25 cellular contexts compared by ENCODE assay signal in genomic region chr1:65393928-65394327, GRCh38. TPM values are rescaled to one million over a fixed set of nuclear protein-coding genes. Genes with fewer than 3 reads are reported as not detected.
A peak's percentile ranks its signal among the peaks of the same experiment; 100 is the strongest.
DNase-seq lines count a peak whose midpoint lies in the region; ATAC-seq and TF ChIP-seq lines count a peak whose summit lies in the region.
"Had no signal": no experiment of that assay in that cellular context is flagged by ENCODE, and none has a peak within 500 bp of the region (broad histone marks: within the 10 kb centered on the region; RNA-seq: fewer than 3 reads in every experiment).

No MANE protein-coding gene starts in this region.

- POLR2A ChIA-PET in activated CD4-positive, alpha-beta T cell treated with anti-CD3 and anti-CD28 coated beads, Interleukin-2, amount 10 ng/mL, durations not matched to agents 7 days and 5 days (lab: Charles Lee) = interaction anchor here (0.7 kb wide), 1 partner anchor 418 kb away, joined by 4 read pairs; no protein-coding TSS in a partner anchor

- no peaks in the 10 kb centered on the region for H3K27me3 ChIP-seq in esophagus squamous epithelium
- H3K27me3 ChIP-seq: adrenal gland, heart right ventricle, tibial artery, vagina had no signal

- H3K36me3 ChIP-seq in esophagus squamous epithelium = no peaks in the 10 kb centered on the region
- H3K36me3 ChIP-seq: prostate gland, vagina had no signal

- peaks cover 16% of the 10 kb centered on the region for H3K36me3 Mint-ChIP-seq in activated CD4-positive, alpha-beta T cell treated with anti-CD3 and anti-CD28 coated beads, Interleukin-2, amount 10 ng/mL, durations not matched to agents 7 days and 5 days (ENCODE audit: low read depth)
- no peaks in the 10 kb centered on the region for H3K36me3 Mint-ChIP-seq in T-helper 17 cell (ENCODE audit: low read depth)
- H3K36me3 Mint-ChIP-seq in activated naive CD8-positive, alpha-beta T cell treated with anti-CD3 and anti-CD28 coated beads, Interleukin-2, amount 50 U/mL, for 24 hours (ENCODE audit: low read depth) = peaks cover 2% of the 10 kb centered on the region

- no peak for TF ChIP-seq CTCF in esophagus squamous epithelium (IDR thresholded peaks at IDR 0.05)

- H3K4me1 ChIP-seq in esophagus squamous epithelium = no peaks in the 10 kb centered on the region
- H3K4me1 ChIP-seq: A549, adrenal gland, prostate gland, tibial artery, vagina had no signal

- ATAC-seq in GM21367 (IDR thresholded peaks at IDR 0.05; ENCODE audit: unreplicated experiment) (peak; percentile 10), T-helper 17 cell (no peak)
- no peak for ATAC-seq in activated naive CD8-positive, alpha-beta T cell treated with anti-CD3 and anti-CD28 coated beads, Interleukin-2, amount 50 U/mL, for 24 hours
- ATAC-seq: A549, GM23338, heart right ventricle, sciatic nerve had no signal

- no peak for TF ChIP-seq POLR2A in esophagus squamous epithelium (IDR thresholded peaks at IDR 0.05)

- no peak overlapping the region for H3K27ac ChIP-seq in esophagus squamous epithelium
- H3K27ac ChIP-seq: A549, adrenal gland, heart right ventricle, prostate gland, tibial artery, vagina had no signal

- no peaks in the 10 kb centered on the region for H3K27me3 Mint-ChIP-seq in activated CD4-positive, alpha-beta T cell treated with anti-CD3 and anti-CD28 coated beads, Interleukin-2, amount 10 ng/mL, durations not matched to agents 7 days and 5 days
- no peaks in the 10 kb centered on the region for H3K27me3 Mint-ChIP-seq in T-helper 17 cell
- no peaks in the 10 kb centered on the region for H3K27me3 Mint-ChIP-seq in activated naive CD8-positive, alpha-beta T cell treated with anti-CD3 and anti-CD28 coated beads, Interleukin-2, amount 50 U/mL, for 24 hours

- H3K4me3 ChIP-seq in esophagus squamous epithelium = no peak overlapping the region
- H3K4me3 ChIP-seq: A549, adrenal gland, GM23338, heart right ventricle, prostate gland, tibial artery, vagina had no signal

- H3K27ac Mint-ChIP-seq in activated CD4-positive, alpha-beta T cell treated with anti-CD3 and anti-CD28 coated beads, Interleukin-2, amount 10 ng/mL, durations not matched to agents 7 days and 5 days = peak overlapping the region; percentile 62
- H3K27ac Mint-ChIP-seq in T-helper 17 cell = peak overlapping the region; percentile 43
- H3K27ac Mint-ChIP-seq in activated naive CD8-positive, alpha-beta T cell treated with anti-CD3 and anti-CD28 coated beads, Interleukin-2, amount 50 U/mL, for 24 hours = peak overlapping the region; percentile 24
- H3K27ac Mint-ChIP-seq: brain, GM23338 had no signal

- no peak overlapping the region for H3K4me3 Mint-ChIP-seq in activated CD4-positive, alpha-beta T cell treated with anti-CD3 and anti-CD28 coated beads, Interleukin-2, amount 10 ng/mL, durations not matched to agents 7 days and 5 days
- no peak overlapping the region for H3K4me3 Mint-ChIP-seq in T-helper 17 cell
- no peak overlapping the region for H3K4me3 Mint-ChIP-seq in activated naive CD8-positive, alpha-beta T cell treated with anti-CD3 and anti-CD28 coated beads, Interleukin-2, amount 50 U/mL, for 24 hours
- H3K4me3 Mint-ChIP-seq: brain, GM23338 had no signal

- no peak for DNase-seq in activated CD4-positive, alpha-beta T cell treated with anti-CD3 and anti-CD28 coated beads, Interleukin-2, amount 10 ng/mL, durations not matched to agents 7 days and 5 days
- DNase-seq in activated CD4-positive, alpha-beta T cell treated with anti-CD3 and anti-CD28 coated beads, Interleukin-2, amount 50 U/mL, for 48 hours = no peak
- DNase-seq in T-helper 17 cell (no peak), OCI-M2 (lab: John Stamatoyannopoulos, UW; ENCODE audit: unreplicated experiment) (no peak), HK-2 (ENCODE audit: unreplicated experiment) (no peak), esophagus squamous epithelium (lab: John Stamatoyannopoulos, UW) (no peak)
- no peak for DNase-seq in activated naive CD8-positive, alpha-beta T cell treated with anti-CD3 and anti-CD28 coated beads, Interleukin-2, amount 50 U/mL, for 24 hours
- DNase-seq: activated CD4-positive, alpha-beta T cell treated with anti-CD3 and anti-CD28 coated beads for 1 hour; activated gamma-delta T cell treated with Interleukin-2 at 50 U/mL for 16 hours; adrenal gland; DMS79; foreskin melanocyte; heart right ventricle; kidney; NCI-H146; NCI-H2107; NCI-H345; tibial artery had no signal

- H3K9me3 Mint-ChIP-seq in activated CD4-positive, alpha-beta T cell treated with anti-CD3 and anti-CD28 coated beads, Interleukin-2, amount 10 ng/mL, durations not matched to agents 7 days and 5 days = no peaks in the 10 kb centered on the region
- no peaks in the 10 kb centered on the region for H3K9me3 Mint-ChIP-seq in activated naive CD8-positive, alpha-beta T cell treated with anti-CD3 and anti-CD28 coated beads, Interleukin-2, amount 50 U/mL, for 24 hours
- H3K9me3 Mint-ChIP-seq: brain, GM23338 had no signal

- 56 to 86% methylated on average over 1 of the region's 1 CpG for WGBS in esophagus squamous epithelium, 2 donors

- CTCF ChIA-PET in activated CD4-positive, alpha-beta T cell treated with anti-CD3 and anti-CD28 coated beads, Interleukin-2, amount 10 ng/mL, durations not matched to agents 7 days and 5 days (lab: Charles Lee) = interaction anchor here (0.7 to 1.4 kb wide), 6 partner anchors 10 to 140 kb away, joined by 3 to 5 read pairs (median 3); partner anchors contain the start of genes LEPR and LEPROT

- no peaks in the 10 kb centered on the region for H3K9me3 ChIP-seq in T-helper 17 cell (ENCODE audit: control insufficient read depth, low read length, poor library complexity, severe bottlenecking)
- H3K9me3 ChIP-seq in esophagus squamous epithelium = no peaks in the 10 kb centered on the region
- H3K9me3 ChIP-seq: A549, adrenal gland, heart right ventricle, prostate gland, tibial artery, vagina had no signal

- intact Hi-C loops in esophagus squamous epithelium (cut with DNase I) = no loop called here

- H3K4me1 Mint-ChIP-seq in activated CD4-positive, alpha-beta T cell treated with anti-CD3 and anti-CD28 coated beads, Interleukin-2, amount 10 ng/mL, durations not matched to agents 7 days and 5 days = peaks cover 69% of the 10 kb centered on the region
- peaks cover 13% of the 10 kb centered on the region for H3K4me1 Mint-ChIP-seq in T-helper 17 cell
- peaks cover 35% of the 10 kb centered on the region for H3K4me1 Mint-ChIP-seq in activated naive CD8-positive, alpha-beta T cell treated with anti-CD3 and anti-CD28 coated beads, Interleukin-2, amount 50 U/mL, for 24 hours
- H3K4me1 Mint-ChIP-seq: brain had no signal

RNA-seq across cellular contexts. Expression of gene LEPR, which starts 26.5 kb away (rescaled TPM):
- total RNA-seq in activated CD4-positive, alpha-beta T cell treated with anti-CD3 and anti-CD28 coated beads, Interleukin-2, amount 10 ng/mL, durations not matched to agents 7 days and 5 days = 1 to 10 TPM; 1.9 to 2.2 TPM
- 1 to 10 TPM; 1.9 to 5.8 TPM for total RNA-seq in T-helper 17 cell
- total RNA-seq in esophagus squamous epithelium = 10 to 100 TPM in 2 of 4 donors, 1 to 10 TPM in 2; 1.2 to 20.4 (median 6.3) TPM

RNA-seq across cellular contexts. Expression of gene LEPROT, which starts 26.5 kb away (rescaled TPM):
- total RNA-seq in activated CD4-positive, alpha-beta T cell treated with anti-CD3 and anti-CD28 coated beads, Interleukin-2, amount 10 ng/mL, durations not matched to agents 7 days and 5 days = 10 to 100 TPM; 19.6 to 23.3 TPM
- total RNA-seq in T-helper 17 cell (10 to 100 TPM; 14.7 to 30.2 TPM), esophagus squamous epithelium (10 to 100 TPM; 29.7 to 56.9 (median 42.9) TPM)
